ENCODE assay signal across 2 cellular contexts in the genomic region with DNA sequence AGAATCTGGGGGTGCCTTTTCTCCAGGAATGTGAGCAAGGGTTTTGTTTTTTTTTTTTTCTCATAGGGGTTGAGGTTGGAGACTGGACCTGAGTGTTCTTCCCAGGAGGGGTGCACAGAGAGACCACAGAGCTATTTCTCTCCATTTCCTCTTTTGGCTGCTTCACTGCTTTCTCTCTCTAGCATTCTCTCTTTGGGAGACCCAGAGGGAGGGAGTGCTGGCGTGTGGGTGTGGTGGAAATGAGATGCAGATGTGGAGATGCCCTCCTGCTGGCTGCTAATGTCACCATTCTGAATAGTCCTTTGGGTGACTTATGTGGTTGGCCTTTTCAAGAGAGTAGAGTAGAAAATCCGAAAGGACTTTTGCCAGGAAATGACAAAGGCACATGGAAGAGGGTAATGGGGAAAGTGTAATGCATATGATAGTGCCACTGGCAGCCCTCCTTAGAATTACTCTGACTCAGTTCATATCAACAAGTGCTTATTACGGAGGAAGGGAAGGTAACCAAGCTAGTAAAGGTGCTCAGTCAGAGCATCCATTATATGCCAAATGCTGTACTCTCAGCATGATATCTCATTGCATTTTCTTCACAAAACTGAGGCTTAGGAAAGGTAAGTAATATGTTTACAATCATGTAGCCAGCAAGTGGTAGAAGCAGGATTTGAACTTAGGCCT.
TF ChIP-seq lines count a peak whose summit lies in the region.

No MANE protein-coding gene starts in this region.

TF ChIP-seq in HEK293, 187 proteins besides CTCF, POLR2A, EP300 and RAD21 (continued from another document and continues in another):
- TF ChIP-seq, protein P1, sequence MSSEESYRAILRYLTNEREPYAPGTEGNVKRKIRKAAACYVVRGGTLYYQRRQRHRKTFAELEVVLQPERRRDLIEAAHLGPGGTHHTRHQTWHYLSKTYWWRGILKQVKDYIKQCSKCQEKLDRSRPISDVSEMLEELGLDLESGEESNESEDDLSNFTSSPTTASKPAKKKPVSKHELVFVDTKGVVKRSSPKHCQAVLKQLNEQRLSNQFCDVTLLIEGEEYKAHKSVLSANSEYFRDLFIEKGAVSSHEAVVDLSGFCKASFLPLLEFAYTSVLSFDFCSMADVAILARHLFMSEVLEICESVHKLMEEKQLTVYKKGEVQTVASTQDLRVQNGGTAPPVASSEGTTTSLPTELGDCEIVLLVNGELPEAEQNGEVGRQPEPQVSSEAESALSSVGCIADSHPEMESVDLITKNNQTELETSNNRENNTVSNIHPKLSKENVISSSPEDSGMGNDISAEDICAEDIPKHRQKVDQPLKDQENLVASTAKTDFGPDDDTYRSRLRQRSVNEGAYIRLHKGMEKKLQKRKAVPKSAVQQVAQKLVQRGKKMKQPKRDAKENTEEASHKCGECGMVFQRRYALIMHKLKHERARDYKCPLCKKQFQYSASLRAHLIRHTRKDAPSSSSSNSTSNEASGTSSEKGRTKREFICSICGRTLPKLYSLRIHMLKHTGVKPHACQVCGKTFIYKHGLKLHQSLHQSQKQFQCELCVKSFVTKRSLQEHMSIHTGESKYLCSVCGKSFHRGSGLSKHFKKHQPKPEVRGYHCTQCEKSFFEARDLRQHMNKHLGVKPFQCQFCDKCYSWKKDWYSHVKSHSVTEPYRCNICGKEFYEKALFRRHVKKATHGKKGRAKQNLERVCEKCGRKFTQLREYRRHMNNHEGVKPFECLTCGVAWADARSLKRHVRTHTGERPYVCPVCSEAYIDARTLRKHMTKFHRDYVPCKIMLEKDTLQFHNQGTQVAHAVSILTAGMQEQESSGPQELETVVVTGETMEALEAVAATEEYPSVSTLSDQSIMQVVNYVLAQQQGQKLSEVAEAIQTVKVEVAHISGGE (tag by site-specific recombination; conservative IDR thresholded peaks at IDR 0.05; ENCODE audit: low read depth) = no peak
- TF ChIP-seq PRDM1 (tag by site-specific recombination; IDR thresholded peaks at IDR 0.05) (peak; percentile 84), ZNF830 (tag by site-specific recombination; IDR thresholded peaks at IDR 0.05; ENCODE audit: low read depth) (no peak), ZSCAN30 (tag by site-specific recombination; IDR thresholded peaks at IDR 0.05) (no peak), ZNF549 (tag by site-specific recombination; IDR thresholded peaks at IDR 0.05) (no peak), ZNF202 (tag by site-specific recombination; IDR thresholded peaks at IDR 0.05; ENCODE audit: borderline replicate concordance) (no peak), IKZF3 (tag by site-specific recombination; IDR thresholded peaks at IDR 0.05) (no peak), MEIS1 (CRISPR knock-in tag; IDR thresholded peaks at IDR 0.05; ENCODE audit: borderline replicate concordance) (no peak), SP3 (tag by site-specific recombination; IDR thresholded peaks at IDR 0.05) (no peak), ZNF560 (tag by site-specific recombination; IDR thresholded peaks at IDR 0.05; ENCODE audit: borderline replicate concordance) (no peak), ZNF558 (tag by site-specific recombination; IDR thresholded peaks at IDR 0.05) (no peak), ZNF677 (tag by site-specific recombination; IDR thresholded peaks at IDR 0.05) (no peak), ZNF140 (tag by site-specific recombination; IDR thresholded peaks at IDR 0.05) (no peak), SP2 (tag by site-specific recombination; IDR thresholded peaks at IDR 0.05) (no peak)
- TF ChIP-seq, protein P2, sequence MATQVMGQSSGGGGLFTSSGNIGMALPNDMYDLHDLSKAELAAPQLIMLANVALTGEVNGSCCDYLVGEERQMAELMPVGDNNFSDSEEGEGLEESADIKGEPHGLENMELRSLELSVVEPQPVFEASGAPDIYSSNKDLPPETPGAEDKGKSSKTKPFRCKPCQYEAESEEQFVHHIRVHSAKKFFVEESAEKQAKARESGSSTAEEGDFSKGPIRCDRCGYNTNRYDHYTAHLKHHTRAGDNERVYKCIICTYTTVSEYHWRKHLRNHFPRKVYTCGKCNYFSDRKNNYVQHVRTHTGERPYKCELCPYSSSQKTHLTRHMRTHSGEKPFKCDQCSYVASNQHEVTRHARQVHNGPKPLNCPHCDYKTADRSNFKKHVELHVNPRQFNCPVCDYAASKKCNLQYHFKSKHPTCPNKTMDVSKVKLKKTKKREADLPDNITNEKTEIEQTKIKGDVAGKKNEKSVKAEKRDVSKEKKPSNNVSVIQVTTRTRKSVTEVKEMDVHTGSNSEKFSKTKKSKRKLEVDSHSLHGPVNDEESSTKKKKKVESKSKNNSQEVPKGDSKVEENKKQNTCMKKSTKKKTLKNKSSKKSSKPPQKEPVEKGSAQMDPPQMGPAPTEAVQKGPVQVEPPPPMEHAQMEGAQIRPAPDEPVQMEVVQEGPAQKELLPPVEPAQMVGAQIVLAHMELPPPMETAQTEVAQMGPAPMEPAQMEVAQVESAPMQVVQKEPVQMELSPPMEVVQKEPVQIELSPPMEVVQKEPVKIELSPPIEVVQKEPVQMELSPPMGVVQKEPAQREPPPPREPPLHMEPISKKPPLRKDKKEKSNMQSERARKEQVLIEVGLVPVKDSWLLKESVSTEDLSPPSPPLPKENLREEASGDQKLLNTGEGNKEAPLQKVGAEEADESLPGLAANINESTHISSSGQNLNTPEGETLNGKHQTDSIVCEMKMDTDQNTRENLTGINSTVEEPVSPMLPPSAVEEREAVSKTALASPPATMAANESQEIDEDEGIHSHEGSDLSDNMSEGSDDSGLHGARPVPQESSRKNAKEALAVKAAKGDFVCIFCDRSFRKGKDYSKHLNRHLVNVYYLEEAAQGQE (tag by site-specific recombination; IDR thresholded peaks at IDR 0.05) = no peak
- TF ChIP-seq, protein P3, sequence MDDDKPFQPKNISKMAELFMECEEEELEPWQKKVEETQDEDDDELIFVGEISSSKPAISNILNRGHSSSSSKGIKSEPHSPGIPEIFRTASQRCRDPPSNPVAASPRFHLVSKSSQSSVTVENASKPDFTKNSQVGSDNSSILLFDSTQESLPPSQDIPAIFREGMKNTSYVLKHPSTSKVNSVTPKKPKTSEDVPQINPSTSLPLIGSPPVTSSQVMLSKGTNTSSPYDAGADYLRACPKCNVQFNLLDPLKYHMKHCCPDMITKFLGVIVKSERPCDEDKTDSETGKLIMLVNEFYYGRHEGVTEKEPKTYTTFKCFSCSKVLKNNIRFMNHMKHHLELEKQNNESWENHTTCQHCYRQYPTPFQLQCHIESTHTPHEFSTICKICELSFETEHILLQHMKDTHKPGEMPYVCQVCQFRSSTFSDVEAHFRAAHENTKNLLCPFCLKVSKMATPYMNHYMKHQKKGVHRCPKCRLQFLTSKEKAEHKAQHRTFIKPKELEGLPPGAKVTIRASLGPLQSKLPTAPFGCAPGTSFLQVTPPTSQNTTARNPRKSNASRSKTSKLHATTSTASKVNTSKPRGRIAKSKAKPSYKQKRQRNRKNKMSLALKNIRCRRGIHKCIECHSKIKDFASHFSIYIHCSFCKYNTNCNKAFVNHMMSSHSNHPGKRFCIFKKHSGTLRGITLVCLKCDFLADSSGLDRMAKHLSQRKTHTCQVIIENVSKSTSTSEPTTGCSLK (tag by site-specific recombination; IDR thresholded peaks at IDR 0.05) = no peak
- TF ChIP-seq, protein P4, sequence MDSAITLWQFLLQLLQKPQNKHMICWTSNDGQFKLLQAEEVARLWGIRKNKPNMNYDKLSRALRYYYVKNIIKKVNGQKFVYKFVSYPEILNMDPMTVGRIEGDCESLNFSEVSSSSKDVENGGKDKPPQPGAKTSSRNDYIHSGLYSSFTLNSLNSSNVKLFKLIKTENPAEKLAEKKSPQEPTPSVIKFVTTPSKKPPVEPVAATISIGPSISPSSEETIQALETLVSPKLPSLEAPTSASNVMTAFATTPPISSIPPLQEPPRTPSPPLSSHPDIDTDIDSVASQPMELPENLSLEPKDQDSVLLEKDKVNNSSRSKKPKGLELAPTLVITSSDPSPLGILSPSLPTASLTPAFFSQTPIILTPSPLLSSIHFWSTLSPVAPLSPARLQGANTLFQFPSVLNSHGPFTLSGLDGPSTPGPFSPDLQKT (IDR thresholded peaks at IDR 0.05; ENCODE audit: borderline replicate concordance, low read depth, low read length) = no peak

TF ChIP-seq in WTC11, 78 proteins besides CTCF, POLR2A, EP300 and RAD21 (continued from another document):
- TF ChIP-seq, protein P5, sequence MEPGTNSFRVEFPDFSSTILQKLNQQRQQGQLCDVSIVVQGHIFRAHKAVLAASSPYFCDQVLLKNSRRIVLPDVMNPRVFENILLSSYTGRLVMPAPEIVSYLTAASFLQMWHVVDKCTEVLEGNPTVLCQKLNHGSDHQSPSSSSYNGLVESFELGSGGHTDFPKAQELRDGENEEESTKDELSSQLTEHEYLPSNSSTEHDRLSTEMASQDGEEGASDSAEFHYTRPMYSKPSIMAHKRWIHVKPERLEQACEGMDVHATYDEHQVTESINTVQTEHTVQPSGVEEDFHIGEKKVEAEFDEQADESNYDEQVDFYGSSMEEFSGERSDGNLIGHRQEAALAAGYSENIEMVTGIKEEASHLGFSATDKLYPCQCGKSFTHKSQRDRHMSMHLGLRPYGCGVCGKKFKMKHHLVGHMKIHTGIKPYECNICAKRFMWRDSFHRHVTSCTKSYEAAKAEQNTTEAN (CRISPR knock-in tag; IDR thresholded peaks at IDR 0.05) = no peak
- TF ChIP-seq ZNF232 (CRISPR knock-in tag; IDR thresholded peaks at IDR 0.05) = no peak
- TF ChIP-seq SP1 (CRISPR knock-in tag; conservative IDR thresholded peaks at IDR 0.05) = no peak
- TF ChIP-seq ZNF219 (CRISPR knock-in tag; IDR thresholded peaks at IDR 0.05; ENCODE audit: borderline replicate concordance) = no peak
- no peak for TF ChIP-seq GTF2I (CRISPR knock-in tag; conservative IDR thresholded peaks at IDR 0.05)
- TF ChIP-seq, protein P6, sequence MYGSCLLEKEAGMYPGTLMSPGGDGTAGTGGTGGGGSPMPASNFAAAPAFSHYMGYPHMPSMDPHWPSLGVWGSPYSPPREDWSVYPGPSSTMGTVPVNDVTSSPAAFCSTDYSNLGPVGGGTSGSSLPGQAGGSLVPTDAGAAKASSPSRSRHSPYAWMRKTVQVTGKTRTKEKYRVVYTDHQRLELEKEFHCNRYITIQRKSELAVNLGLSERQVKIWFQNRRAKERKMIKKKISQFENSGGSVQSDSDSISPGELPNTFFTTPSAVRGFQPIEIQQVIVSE (CRISPR knock-in tag; IDR thresholded peaks at IDR 0.05; ENCODE audit: borderline replicate concordance) = no peak
- TF ChIP-seq, protein P7, sequence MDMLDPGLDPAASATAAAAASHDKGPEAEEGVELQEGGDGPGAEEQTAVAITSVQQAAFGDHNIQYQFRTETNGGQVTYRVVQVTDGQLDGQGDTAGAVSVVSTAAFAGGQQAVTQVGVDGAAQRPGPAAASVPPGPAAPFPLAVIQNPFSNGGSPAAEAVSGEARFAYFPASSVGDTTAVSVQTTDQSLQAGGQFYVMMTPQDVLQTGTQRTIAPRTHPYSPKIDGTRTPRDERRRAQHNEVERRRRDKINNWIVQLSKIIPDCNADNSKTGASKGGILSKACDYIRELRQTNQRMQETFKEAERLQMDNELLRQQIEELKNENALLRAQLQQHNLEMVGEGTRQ (CRISPR knock-in tag; IDR thresholded peaks at IDR 0.05) = no peak
- TF ChIP-seq NR3C1 (CRISPR knock-in tag; conservative IDR thresholded peaks at IDR 0.05; ENCODE audit: low read depth) = no peak
- TF ChIP-seq NFATC4 (CRISPR knock-in tag; IDR thresholded peaks at IDR 0.05) = no peak
- TF ChIP-seq, protein P8, sequence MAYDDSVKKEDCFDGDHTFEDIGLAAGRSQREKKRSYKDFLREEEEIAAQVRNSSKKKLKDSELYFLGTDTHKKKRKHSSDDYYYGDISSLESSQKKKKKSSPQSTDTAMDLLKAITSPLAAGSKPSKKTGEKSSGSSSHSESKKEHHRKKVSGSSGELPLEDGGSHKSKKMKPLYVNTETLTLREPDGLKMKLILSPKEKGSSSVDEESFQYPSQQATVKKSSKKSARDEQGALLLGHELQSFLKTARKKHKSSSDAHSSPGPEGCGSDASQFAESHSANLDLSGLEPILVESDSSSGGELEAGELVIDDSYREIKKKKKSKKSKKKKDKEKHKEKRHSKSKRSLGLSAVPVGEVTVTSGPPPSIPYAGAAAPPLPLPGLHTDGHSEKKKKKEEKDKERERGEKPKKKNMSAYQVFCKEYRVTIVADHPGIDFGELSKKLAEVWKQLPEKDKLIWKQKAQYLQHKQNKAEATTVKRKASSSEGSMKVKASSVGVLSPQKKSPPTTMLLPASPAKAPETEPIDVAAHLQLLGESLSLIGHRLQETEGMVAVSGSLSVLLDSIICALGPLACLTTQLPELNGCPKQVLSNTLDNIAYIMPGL (CRISPR knock-in tag; IDR thresholded peaks at IDR 0.05) = no peak
- TF ChIP-seq ZNF138 (CRISPR knock-in tag; conservative IDR thresholded peaks at IDR 0.05) = no peak
- TF ChIP-seq RORB (CRISPR knock-in tag; IDR thresholded peaks at IDR 0.05) = no peak
- TF ChIP-seq, protein P9, sequence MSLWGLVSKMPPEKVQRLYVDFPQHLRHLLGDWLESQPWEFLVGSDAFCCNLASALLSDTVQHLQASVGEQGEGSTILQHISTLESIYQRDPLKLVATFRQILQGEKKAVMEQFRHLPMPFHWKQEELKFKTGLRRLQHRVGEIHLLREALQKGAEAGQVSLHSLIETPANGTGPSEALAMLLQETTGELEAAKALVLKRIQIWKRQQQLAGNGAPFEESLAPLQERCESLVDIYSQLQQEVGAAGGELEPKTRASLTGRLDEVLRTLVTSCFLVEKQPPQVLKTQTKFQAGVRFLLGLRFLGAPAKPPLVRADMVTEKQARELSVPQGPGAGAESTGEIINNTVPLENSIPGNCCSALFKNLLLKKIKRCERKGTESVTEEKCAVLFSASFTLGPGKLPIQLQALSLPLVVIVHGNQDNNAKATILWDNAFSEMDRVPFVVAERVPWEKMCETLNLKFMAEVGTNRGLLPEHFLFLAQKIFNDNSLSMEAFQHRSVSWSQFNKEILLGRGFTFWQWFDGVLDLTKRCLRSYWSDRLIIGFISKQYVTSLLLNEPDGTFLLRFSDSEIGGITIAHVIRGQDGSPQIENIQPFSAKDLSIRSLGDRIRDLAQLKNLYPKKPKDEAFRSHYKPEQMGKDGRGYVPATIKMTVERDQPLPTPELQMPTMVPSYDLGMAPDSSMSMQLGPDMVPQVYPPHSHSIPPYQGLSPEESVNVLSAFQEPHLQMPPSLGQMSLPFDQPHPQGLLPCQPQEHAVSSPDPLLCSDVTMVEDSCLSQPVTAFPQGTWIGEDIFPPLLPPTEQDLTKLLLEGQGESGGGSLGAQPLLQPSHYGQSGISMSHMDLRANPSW (CRISPR knock-in tag; conservative IDR thresholded peaks at IDR 0.05; ENCODE audit: low read depth) = no peak
- no peak for TF ChIP-seq SMAD3 (CRISPR knock-in tag; IDR thresholded peaks at IDR 0.05; ENCODE audit: borderline replicate concordance)
